In genomic region chr10:113788604-113789083, GRCh38 we compare ENCODE assay signal across 8 cellular contexts. TPM values are rescaled to one million over a fixed set of nuclear protein-coding genes. Genes with fewer than 3 reads are reported as not detected.
DNase-seq lines count a peak whose midpoint lies in the region; ATAC-seq, FAIRE-seq and TF ChIP-seq lines count a peak whose summit lies in the region.

No MANE protein-coding gene starts in this region.

- H3K27ac ChIP-seq in GM12878 (ENCODE audit: control insufficient read depth, insufficient read depth) (no peak overlapping the region; the same call in 1 of the 2 replicates), MM.1S (ENCODE audit: low read length) (no peak overlapping the region)

- FAIRE-seq in GM12878 (lab: Jason Lieb, UNC) = peak; percentile 68

- SMC1A ChIA-PET in GM12878 (lab: Charles Lee; ENCODE audit: uncharacterized antibody, unreplicated experiment) = interaction anchor here (1.2 to 3.5 kb wide), 3 partner anchors 10 to 311 kb away, joined by 3 to 8 read pairs (median 3); no protein-coding TSS in a partner anchor

- H3K9me3 ChIP-seq in GM12878 (replicated peaks; ENCODE audit: control insufficient read depth, insufficient read depth, low read length) (no peaks in the 10 kb centered on the region), mucosa of descending colon (no peaks in the 10 kb centered on the region), MM.1S (replicated peaks; ENCODE audit: insufficient read depth, low read length) (no peaks in the 10 kb centered on the region)

- no peaks in the 10 kb centered on the region for H4K20me1 ChIP-seq in GM12878 (ENCODE audit: control insufficient read depth, insufficient read depth)
- H4K20me1 ChIP-seq in MM.1S (ENCODE audit: insufficient read depth, low read length) = no peaks in the 10 kb centered on the region

- no peaks in the 10 kb centered on the region for H3K9me2 ChIP-seq in MM.1S (replicated peaks; ENCODE audit: insufficient read depth, low read length)

- H3K9ac ChIP-seq in GM12878 (ENCODE audit: control insufficient read depth, insufficient read depth, low read length) = no peak overlapping the region
- H3K9ac ChIP-seq in MM.1S (ENCODE audit: low read length) = no peak overlapping the region

- H3K27me3 ChIP-seq in GM12878 (replicated peaks in 1 of 2; ENCODE audit: control insufficient read depth in 2 of 2, insufficient read depth in 2 of 2, low read length in 1 of 2) = no peaks in the 10 kb centered on the region
- no peaks in the 10 kb centered on the region for H3K27me3 ChIP-seq in MM.1S (replicated peaks; ENCODE audit: insufficient read depth, low read length)

- peak; percentile 80 for ATAC-seq in GM19455 (IDR thresholded peaks at IDR 0.05; ENCODE audit: unreplicated experiment)
- peak; percentile 82 for ATAC-seq in HG03460 (IDR thresholded peaks at IDR 0.05; ENCODE audit: unreplicated experiment)
- ATAC-seq in GM12878 = peak; percentile 93
- ATAC-seq in mucosa of descending colon = peak; percentile 79

- H2AFZ ChIP-seq in GM12878 (ENCODE audit: control insufficient read depth, low read depth, low read length) (no peak overlapping the region; the same call in 1 of the 2 replicates), MM.1S (ENCODE audit: low read length) (no peak overlapping the region)

- CTCF ChIA-PET in GM12878 (lab: Yijun Ruan, JAX) = interaction anchor here (0.6 to 2.0 kb wide), 5 partner anchors 10 to 315 kb away, joined by 3 to 9 read pairs (median 3); no protein-coding TSS in a partner anchor

- H3K79me2 ChIP-seq in GM12878 (ENCODE audit: control insufficient read depth, insufficient read depth, low read length) (no peaks in the 10 kb centered on the region), MM.1S (ENCODE audit: low read length) (no peaks in the 10 kb centered on the region)

- RAD21 ChIA-PET in GM12878 (lab: Charles Lee; ENCODE audit: unreplicated experiment) = interaction anchor here (0.9 to 1.8 kb wide), 3 partner anchors 11 to 110 kb away, joined by 3 to 10 read pairs (median 4); no protein-coding TSS in a partner anchor

- H3K4me2 ChIP-seq in GM12878 (ENCODE audit: control insufficient read depth, insufficient read depth) (peak overlapping the region; percentile 50), MM.1S (ENCODE audit: low read depth, low read length) (no peak overlapping the region)

- POLR2A ChIA-PET in GM12878 (lab: Charles Lee) = no interaction called here

- no peak overlapping the region for H3K4me3 ChIP-seq in GM12878
- no peak overlapping the region for H3K4me3 ChIP-seq in mucosa of descending colon
- no peak overlapping the region for H3K4me3 ChIP-seq in MM.1S (ENCODE audit: low read length)

- no peaks in the 10 kb centered on the region for H3F3A ChIP-seq in MM.1S (ENCODE audit: insufficient read depth, low read length)

- H3K4me1 ChIP-seq in GM12878 (ENCODE audit: control insufficient read depth, insufficient read depth, low read length) (peaks cover 6% of the 10 kb centered on the region; the same call in 1 of the 2 replicates), mucosa of descending colon (ENCODE audit: low read depth) (no peaks in the 10 kb centered on the region), MM.1S (ENCODE audit: low read length) (no peaks in the 10 kb centered on the region)

- DNase-seq in AG20443 (ENCODE audit: low spot score) (peak; percentile 82), GM12878 (ENCODE audit: low read depth, low spot score) (peak; percentile 62), mucosa of descending colon (peak in 1 of 3 donors; percentile 37), OCI-M2 (lab: John Stamatoyannopoulos, UW; ENCODE audit: unreplicated experiment) (no peak), MM.1S (no peak), RPMI8226 (no peak)

- TF ChIP-seq CTCF in GM12878 (IDR thresholded peaks at IDR 0.05 in 2 of 3, conservative IDR thresholded peaks at IDR 0.05 in 1 of 3; ENCODE audit: control insufficient read depth in 2 of 3, extremely low read depth in 1 of 3, insufficient read depth in 1 of 3, low read depth in 3 of 3, low read length in 3 of 3) (no peak), mucosa of descending colon (IDR thresholded peaks at IDR 0.05) (no peak), MM.1S (IDR thresholded peaks at IDR 0.05; ENCODE audit: low read length) (no peak)

- intact Hi-C loops in GM12878 (cut with micrococcal nuclease; ENCODE audit: unreplicated experiment) = no loop called here
- intact Hi-C loops in mucosa of descending colon (cut with DNase I, micrococcal nuclease) = no loop called here

- H3K36me3 ChIP-seq in GM12878 (ENCODE audit: control insufficient read depth in 2 of 2, insufficient read depth in 2 of 2, low read length in 1 of 2) (no peaks in the 10 kb centered on the region), mucosa of descending colon (ENCODE audit: low read depth) (no peaks in the 10 kb centered on the region), MM.1S (replicated peaks; ENCODE audit: insufficient read depth, low read length) (no peaks in the 10 kb centered on the region)

- in situ Hi-C loops in GM12878 (cut with MboI) = no loop called here

- BruUV-seq in GM12878 (replicated peaks; lab: Mats Ljungman, UMichigan) = no TSS peak

- TF ChIP-seq POLR2A in GM12878 (IDR thresholded peaks at IDR 0.05; ENCODE audit: low read depth, low read length) = no peak

- TF ChIP-seq RAD21 in GM12878 (IDR thresholded peaks at IDR 0.05; ENCODE audit: insufficient read depth, low read depth, low read length) = no peak

- WGBS in GM12878 (ENCODE audit: insufficient coverage, insufficient replicate concordance, low lambda C conversion rate, missing lambda C conversion rate) = 17% methylated on average over 9 of the region's 9 CpGs

- TF ChIP-seq EP300 in GM12878 (IDR thresholded peaks at IDR 0.05; ENCODE audit: borderline replicate concordance in 1 of 2, control insufficient read depth in 1 of 2, low read depth in 2 of 2, low read length in 2 of 2) = peak; percentile 84 to 93

TF ChIP-seq in GM12878, 131 proteins besides CTCF, POLR2A, EP300 and RAD21 (continues in another document):
- TF ChIP-seq FOXM1 (IDR thresholded peaks at IDR 0.05; ENCODE audit: low read depth, low read length) (peak; percentile 94), ZNF207 (IDR thresholded peaks at IDR 0.05; ENCODE audit: borderline replicate concordance) (no peak), MTA2 (IDR thresholded peaks at IDR 0.05; ENCODE audit: low read depth) (peak; percentile 82), LARP7 (IDR thresholded peaks at IDR 0.05) (no peak), NR2C2 (IDR thresholded peaks at IDR 0.05; ENCODE audit: borderline replicate concordance, control insufficient read depth, insufficient read length, low read depth) (no peak), POU2F2 (IDR thresholded peaks at IDR 0.05; ENCODE audit: borderline replicate concordance, low read depth, low read length) (peak; percentile 57; the same call in 1 of the 3 replicates), NBN (IDR thresholded peaks at IDR 0.05) (no peak), NFIC (IDR thresholded peaks at IDR 0.05; ENCODE audit: low read depth, low read length) (peak; percentile 99)
- TF ChIP-seq, protein P1, sequence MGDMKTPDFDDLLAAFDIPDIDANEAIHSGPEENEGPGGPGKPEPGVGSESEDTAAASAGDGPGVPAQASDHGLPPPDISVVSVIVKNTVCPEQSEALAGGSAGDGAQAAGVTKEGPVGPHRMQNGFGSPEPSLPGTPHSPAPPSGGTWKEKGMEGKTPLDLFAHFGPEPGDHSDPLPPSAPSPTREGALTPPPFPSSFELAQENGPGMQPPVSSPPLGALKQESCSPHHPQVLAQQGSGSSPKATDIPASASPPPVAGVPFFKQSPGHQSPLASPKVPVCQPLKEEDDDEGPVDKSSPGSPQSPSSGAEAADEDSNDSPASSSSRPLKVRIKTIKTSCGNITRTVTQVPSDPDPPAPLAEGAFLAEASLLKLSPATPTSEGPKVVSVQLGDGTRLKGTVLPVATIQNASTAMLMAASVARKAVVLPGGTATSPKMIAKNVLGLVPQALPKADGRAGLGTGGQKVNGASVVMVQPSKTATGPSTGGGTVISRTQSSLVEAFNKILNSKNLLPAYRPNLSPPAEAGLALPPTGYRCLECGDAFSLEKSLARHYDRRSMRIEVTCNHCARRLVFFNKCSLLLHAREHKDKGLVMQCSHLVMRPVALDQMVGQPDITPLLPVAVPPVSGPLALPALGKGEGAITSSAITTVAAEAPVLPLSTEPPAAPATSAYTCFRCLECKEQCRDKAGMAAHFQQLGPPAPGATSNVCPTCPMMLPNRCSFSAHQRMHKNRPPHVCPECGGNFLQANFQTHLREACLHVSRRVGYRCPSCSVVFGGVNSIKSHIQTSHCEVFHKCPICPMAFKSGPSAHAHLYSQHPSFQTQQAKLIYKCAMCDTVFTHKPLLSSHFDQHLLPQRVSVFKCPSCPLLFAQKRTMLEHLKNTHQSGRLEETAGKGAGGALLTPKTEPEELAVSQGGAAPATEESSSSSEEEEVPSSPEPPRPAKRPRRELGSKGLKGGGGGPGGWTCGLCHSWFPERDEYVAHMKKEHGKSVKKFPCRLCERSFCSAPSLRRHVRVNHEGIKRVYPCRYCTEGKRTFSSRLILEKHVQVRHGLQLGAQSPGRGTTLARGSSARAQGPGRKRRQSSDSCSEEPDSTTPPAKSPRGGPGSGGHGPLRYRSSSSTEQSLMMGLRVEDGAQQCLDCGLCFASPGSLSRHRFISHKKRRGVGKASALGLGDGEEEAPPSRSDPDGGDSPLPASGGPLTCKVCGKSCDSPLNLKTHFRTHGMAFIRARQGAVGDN (IDR thresholded peaks at IDR 0.05) = no peak

RNA-seq across cellular contexts. Expression of gene PLEKHS1, which starts 37.2 kb away (rescaled TPM):
- not detected in 2 replicates for total RNA-seq in GM12878 (2013; cell fraction: nucleolus; rRNA removed)
- total RNA-seq in GM12878 (2014; rRNA removed) = not detected in 2 replicates
- not detected in 2 replicates for total RNA-seq in GM12878 (2014; rRNA removed; fragmentation: Illumina TruSeq; extraction: Trizol)
- not detected in 2 replicates for total RNA-seq in GM12878 (2021)
- polyA plus RNA-seq in GM12878 (2011; ENCODE audit: low read depth) = not detected
- polyA plus RNA-seq in GM12878 (2011; rRNA removed) = 0.03 and 0.04 TPM in 2 replicates
- not detected in 2 replicates for polyA plus RNA-seq in GM12878 (2011; cell fraction: cytosol; rRNA removed)
- 0.06 TPM in 2 replicates for polyA plus RNA-seq in GM12878 (2011; cell fraction: nucleus; rRNA removed)
- not detected in 2 replicates for polyA plus RNA-seq in GM12878 (2012)
- polyA plus RNA-seq in GM12878 (2014; fragmentation: Illumina TruSeq; extraction: Trizol) = not detected in 2 replicates
- polyA plus RNA-seq in GM12878 (2014; fragmentation: Nextera tagmentation; extraction: Ambion mirVana) = not detected
- polyA plus RNA-seq in GM12878 (2014; rRNA removed) = 0.04 and 0.17 TPM in 2 replicates
- polyA plus RNA-seq in GM12878 (2016; fragmentation: Nextera tagmentation; extraction: Ambion mirVana) = not detected
- not detected in 2 replicates for polyA minus RNA-seq in GM12878 (2011; rRNA and poly(A)+ RNA removed)
- polyA minus RNA-seq in GM12878 (2011; cell fraction: cytosol; rRNA and poly(A)+ RNA removed) = not detected in 2 replicates
- polyA minus RNA-seq in GM12878 (2011; cell fraction: nucleus; rRNA and poly(A)+ RNA removed) = not detected in 2 replicates
- total RNA-seq in mucosa of descending colon = 10 to 100 TPM in 1 of 3 donors, 1 to 10 TPM in 2; 5.3 to 19.3 (median 6.5) TPM

Comparison
In these comparisons a context has a peak if more than half of its experiments do, and no peak if none do; other contexts are left out.
1. DNase-seq: peak in AG20443 (single experiment) and GM12878 (single experiment); none in OCI-M2 (single experiment), MM.1S (single experiment) and RPMI8226 (single experiment).
2. RNA of gene PLEKHS1, which starts 37.2 kb away (total RNA-seq): 5.3 to 19.3 TPM in mucosa of descending colon; not detected in GM12878; every median in the first group is over 4 times any median in the second.
3. Peak in every context shown above with its lines, with median percentiles within 50 percentile points of each other: ATAC-seq.